In the genomic region with DNA sequence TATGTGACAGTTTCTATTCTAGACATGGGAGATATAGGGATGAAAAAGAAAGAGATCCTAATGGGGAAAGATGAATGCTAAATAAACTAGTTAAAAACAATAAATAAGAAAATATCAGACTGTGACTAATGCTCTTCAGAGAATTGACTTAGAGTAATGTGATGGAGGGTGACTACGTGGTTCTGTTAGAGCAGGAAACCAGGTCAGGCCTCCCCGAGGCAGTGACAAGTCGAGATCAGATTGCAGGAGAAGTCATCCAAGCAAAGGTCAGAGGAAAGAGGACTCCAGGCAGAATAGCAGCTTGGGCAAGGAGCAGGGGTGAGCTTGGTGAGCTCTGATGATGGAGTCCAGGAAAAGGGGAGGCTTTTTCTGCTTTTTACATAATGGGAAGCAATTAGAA, we compare ENCODE assay signal across 14 cellular contexts. TPM values are rescaled to one million over a fixed set of nuclear protein-coding genes. Genes with fewer than 3 reads are reported as not detected.
DNase-seq lines count a peak whose midpoint lies in the region; ATAC-seq, FAIRE-seq and TF ChIP-seq lines count a peak whose summit lies in the region.
"Had no signal": no experiment of that assay in that cellular context is flagged by ENCODE, and none has a peak within 500 bp of the region (broad histone marks: within the 10 kb centered on the region; RNA-seq: fewer than 3 reads in every experiment).

No MANE protein-coding gene starts in this region.

- no peaks in the 10 kb centered on the region for H4K20me1 ChIP-seq in PC-3 (ENCODE audit: low read length)
- H4K20me1 ChIP-seq in endothelial cell of umbilical vein (replicated peaks; ENCODE audit: control insufficient read depth, extremely low read depth, insufficient read depth, low read length) = no peaks in the 10 kb centered on the region

- TF ChIP-seq CTCF in PC-3 (conservative IDR thresholded peaks at IDR 0.05; ENCODE audit: low read depth, low read length) (no peak), endothelial cell of umbilical vein (IDR thresholded peaks at IDR 0.05; ENCODE audit: extremely low read depth in 1 of 2, insufficient read depth in 1 of 2, low read depth in 1 of 2, low read length in 2 of 2) (no peak)

- H2BK12ac ChIP-seq in neuronal stem cell (ENCODE audit: low read length) = no peak overlapping the region

- H3K18ac ChIP-seq in neuronal stem cell (ENCODE audit: low read length) = no peak overlapping the region

- no peak overlapping the region for H2BK120ac ChIP-seq in neuronal stem cell (ENCODE audit: low read depth, low read length)

- ATAC-seq in PC-3 (peak; percentile 29), GM21526 (IDR thresholded peaks at IDR 0.05; ENCODE audit: low FRiP score, unreplicated experiment) (no peak), GM18867 (IDR thresholded peaks at IDR 0.05; ENCODE audit: unreplicated experiment) (no peak)

- H2AK5ac ChIP-seq in neuronal stem cell (ENCODE audit: low read depth, low read length) = no peak overlapping the region

- H3K4me2 ChIP-seq in PC-3 (ENCODE audit: low read length) = peak overlapping the region; percentile 59
- peak overlapping the region; percentile 40 for H3K4me2 ChIP-seq in endothelial cell of umbilical vein (ENCODE audit: insufficient read depth, low read length)
- no peak overlapping the region for H3K4me2 ChIP-seq in neuronal stem cell (ENCODE audit: insufficient read depth, low read length, poor library complexity, severe bottlenecking)

- H3K9me2 ChIP-seq in PC-3 (replicated peaks; ENCODE audit: low read length) = no peaks in the 10 kb centered on the region

- no peak overlapping the region for H2BK15ac ChIP-seq in neuronal stem cell (ENCODE audit: low read length)

- POLR2A ChIA-PET in PC-3 (lab: Charles Lee; ENCODE audit: unreplicated experiment) (no interaction called here), endothelial cell of umbilical vein (lab: Charles Lee) (no interaction called here)

- H3K14ac ChIP-seq in neuronal stem cell (ENCODE audit: low read length) = no peak overlapping the region

- H3K4me1 ChIP-seq in ACC112 (ENCODE audit: control insufficient read depth, insufficient read depth, low read length, unreplicated experiment) = peaks cover 68% of the 10 kb centered on the region
- peaks cover 82% of the 10 kb centered on the region for H3K4me1 ChIP-seq in PC-3 (ENCODE audit: insufficient read depth, low read length)
- H3K4me1 ChIP-seq in endothelial cell of umbilical vein (ENCODE audit: control insufficient read depth, extremely low read depth, insufficient read depth, low read length) = peaks cover 74% of the 10 kb centered on the region
- H3K4me1 ChIP-seq in mucosa of stomach (ENCODE audit: control insufficient read depth, insufficient read depth, low read length) = peaks cover 89% of the 10 kb centered on the region
- peaks cover 0 to 2% of the 10 kb centered on the region in 2 donors for H3K4me1 ChIP-seq in neuronal stem cell (ENCODE audit: control insufficient read depth in 2 of 2, insufficient read depth in 1 of 2, low read depth in 1 of 2, low read length in 2 of 2)

- H3K4ac ChIP-seq in neuronal stem cell (ENCODE audit: low read length) = no peak overlapping the region

- dilution Hi-C loops in endothelial cell of umbilical vein (cut with MboI; ENCODE audit: extremely low pct_ligation_motif_present, low sequenced_read_pairs) = no loop called here

- no peak overlapping the region for H4K91ac ChIP-seq in neuronal stem cell (ENCODE audit: low read depth, low read length, poor library complexity)

- H3K9ac ChIP-seq in PC-3 (ENCODE audit: low read length) (peak overlapping the region; percentile 38; the same call in 1 of the 2 replicates), endothelial cell of umbilical vein (replicated peaks; ENCODE audit: extremely low read depth, insufficient read depth, low read length) (peak overlapping the region; percentile 88), mucosa of stomach (ENCODE audit: low read length) (peak overlapping the region; percentile 53), neuronal stem cell (ENCODE audit: low read depth, low read length, poor library complexity) (no peak overlapping the region)

- BruUV-seq in PC-3 (replicated peaks; lab: Mats Ljungman, UMichigan) (no TSS peak), endothelial cell of umbilical vein (replicated peaks; lab: Mats Ljungman, UMichigan) (no TSS peak)

- H3K36me3 ChIP-seq in ACC112 (ENCODE audit: insufficient read depth, low read length) (no peaks in the 10 kb centered on the region), PC-3 (ENCODE audit: low read depth, low read length) (no peaks in the 10 kb centered on the region), endothelial cell of umbilical vein (ENCODE audit: control insufficient read depth in 2 of 2, extremely low read depth in 1 of 2, insufficient read depth in 2 of 2, low read length in 2 of 2) (no peaks in the 10 kb centered on the region), mucosa of stomach (ENCODE audit: control insufficient read depth, insufficient read depth, low read length) (no peaks in the 10 kb centered on the region), neuronal stem cell (replicated peaks in 1 of 2; ENCODE audit: control insufficient read depth in 2 of 2, insufficient read depth in 2 of 2, low read length in 2 of 2) (no peaks in the 10 kb centered on the region)

- H2BK5ac ChIP-seq in neuronal stem cell (ENCODE audit: low read length) = no peak overlapping the region

- H3F3A ChIP-seq in PC-3 (ENCODE audit: low read length, unreplicated experiment) = no peaks in the 10 kb centered on the region

- H4K8ac ChIP-seq in neuronal stem cell (ENCODE audit: low read depth, low read length) = no peak overlapping the region

- peak; percentile 39 for TF ChIP-seq POLR2A in endothelial cell of umbilical vein (IDR thresholded peaks at IDR 0.05; ENCODE audit: low read depth, low read length)

- WGBS in neuronal stem cell (ENCODE audit: extremely low coverage in 2 of 2, insufficient read length in 2 of 2, insufficient replicate concordance in 1 of 2), 2 donors = no CpG with 5 or more reads among the region's 3 CpGs

- H3K4me3 ChIP-seq in ACC112 (ENCODE audit: low read depth, low read length) = peak overlapping the region; percentile 32; the same call in 1 of the 2 replicates
- no peak overlapping the region for H3K4me3 ChIP-seq in PC-3 (ENCODE audit: low read length)
- no peak overlapping the region for H3K4me3 ChIP-seq in endothelial cell of umbilical vein (replicated peaks in 1 of 3; ENCODE audit: insufficient read depth in 1 of 3, low read depth in 1 of 3, low read length in 3 of 3)
- H3K4me3 ChIP-seq in mucosa of stomach (ENCODE audit: low read length) = no peak overlapping the region
- H3K4me3 ChIP-seq in neuronal stem cell (ENCODE audit: low read length in 2 of 2) = no peak overlapping the region
- H3K4me3 ChIP-seq: dorsolateral prefrontal cortex had no signal

- H3K79me1 ChIP-seq in neuronal stem cell (ENCODE audit: low read depth, low read length) = no peaks in the 10 kb centered on the region

- peak; percentile 77 for FAIRE-seq in endothelial cell of umbilical vein (lab: Jason Lieb, UNC)
- FAIRE-seq: H1 had no signal

- no peaks in the 10 kb centered on the region for H3K9me1 ChIP-seq in endothelial cell of umbilical vein (replicated peaks; ENCODE audit: control insufficient read depth, extremely low read depth, insufficient read depth, low read length)

- no peaks in the 10 kb centered on the region for H3K27me3 ChIP-seq in ACC112 (ENCODE audit: insufficient read depth, low read length)
- no peaks in the 10 kb centered on the region for H3K27me3 ChIP-seq in PC-3 (ENCODE audit: low read length)
- H3K27me3 ChIP-seq in endothelial cell of umbilical vein (ENCODE audit: control insufficient read depth in 2 of 2, insufficient read depth in 2 of 2, low read length in 2 of 2) = no peaks in the 10 kb centered on the region
- H3K27me3 ChIP-seq in mucosa of stomach (ENCODE audit: control insufficient read depth, insufficient read depth, low read length) = no peaks in the 10 kb centered on the region
- H3K27me3 ChIP-seq in neuronal stem cell (ENCODE audit: control insufficient read depth in 3 of 3, insufficient read depth in 3 of 3, low read depth in 1 of 3, low read length in 3 of 3) = no peaks in the 10 kb centered on the region
- H3K27me3 ChIP-seq: dorsolateral prefrontal cortex had no signal

- peak overlapping the region; percentile 97 for H3K27ac ChIP-seq in ACC112 (ENCODE audit: low read depth, low read length)
- peak overlapping the region; percentile 90 for H3K27ac ChIP-seq in PC-3 (ENCODE audit: low read length)
- peak overlapping the region; percentile 95 for H3K27ac ChIP-seq in endothelial cell of umbilical vein (ENCODE audit: insufficient read depth, low read depth, low read length)
- no peak overlapping the region for H3K27ac ChIP-seq in neuronal stem cell (replicated peaks; ENCODE audit: low read length)
- no peak overlapping the region for H3K27ac ChIP-seq in substantia nigra (ENCODE audit: low read depth, low read length, poor library complexity, severe bottlenecking)
- H3K27ac ChIP-seq: dorsolateral prefrontal cortex had no signal

- H3K79me2 ChIP-seq in ACC112 (ENCODE audit: control insufficient read depth, insufficient read depth, low read length, unreplicated experiment) (peaks cover 2% of the 10 kb centered on the region), PC-3 (ENCODE audit: low read length) (no peaks in the 10 kb centered on the region), endothelial cell of umbilical vein (ENCODE audit: control insufficient read depth, insufficient read depth, low read length) (no peaks in the 10 kb centered on the region)

- CTCF ChIA-PET in PC-3 (lab: Charles Lee) = no interaction called here
- CTCF ChIA-PET in endothelial cell of umbilical vein (lab: Charles Lee) = interaction anchor here (1.1 to 9.0 kb wide), 5 partner anchors 12 to 117 kb away, joined by 3 to 56 read pairs (median 6); no protein-coding TSS in a partner anchor

- intact Hi-C loops in PC-3 (cut with micrococcal nuclease) = no loop called here
- intact Hi-C loops in endothelial cell of umbilical vein (cut with micrococcal nuclease) = loop anchor here (5.0 kb wide), 1 partner anchor 70 kb away; no protein-coding TSS in a partner anchor

- H3K9me3 ChIP-seq in PC-3 (ENCODE audit: low read length) = no peaks in the 10 kb centered on the region
- no peaks in the 10 kb centered on the region for H3K9me3 ChIP-seq in endothelial cell of umbilical vein (replicated peaks; ENCODE audit: control insufficient read depth, insufficient read depth, low read length)
- no peaks in the 10 kb centered on the region for H3K9me3 ChIP-seq in mucosa of stomach (ENCODE audit: control insufficient read depth, low read length)
- H3K9me3 ChIP-seq in neuronal stem cell (replicated peaks in 1 of 2; ENCODE audit: control insufficient read depth in 2 of 2, insufficient read depth in 1 of 2, low read depth in 1 of 2, low read length in 2 of 2) = no peaks in the 10 kb centered on the region

- peak; percentile 75 for DNase-seq in PC-3
- DNase-seq in endothelial cell of umbilical vein (ENCODE audit: low read depth, low spot score) = peak; percentile 78
- no peak for DNase-seq in neuronal stem cell (ENCODE audit: low spot score)
- no peak for DNase-seq in substantia nigra (lab: John Stamatoyannopoulos, UW)
- DNase-seq: activated gamma-delta T cell treated with Interleukin-2 at 50 U/mL for 16 hours, dorsolateral prefrontal cortex, GF-D8, NCI-H1092, NCI-H748 treated with DMSO at 0.1 percent for 48 hours had no signal

- H2AFZ ChIP-seq in ACC112 (ENCODE audit: low read length, unreplicated experiment) (no peak overlapping the region), PC-3 (ENCODE audit: low read length) (no peak overlapping the region), endothelial cell of umbilical vein (ENCODE audit: low read depth, low read length) (no peak overlapping the region), neuronal stem cell (ENCODE audit: low read length) (no peak overlapping the region)

- H3K23ac ChIP-seq in neuronal stem cell (ENCODE audit: low read depth, low read length, poor library complexity) = no peak overlapping the region

RNA-seq across cellular contexts. Expression of a gene that starts 27.2 kb away (rescaled TPM):
- total RNA-seq in PC-3 (2014; rRNA removed) (7.2 and 7.3 TPM in 2 replicates), endothelial cell of umbilical vein (not detected in 2 replicates)
- polyA plus RNA-seq in endothelial cell of umbilical vein = 0.03 and 0.05 TPM in 2 replicates
- polyA plus RNA-seq in endothelial cell of umbilical vein (2011; cell fraction: cytosol; rRNA removed) = 0.03 and 0.04 TPM in 2 replicates
- 0.11 and 0.13 TPM in 2 replicates for polyA plus RNA-seq in endothelial cell of umbilical vein (2011; cell fraction: nucleus; rRNA removed)
- 0.05 TPM in 2 replicates for polyA plus RNA-seq in endothelial cell of umbilical vein (2012)
- polyA minus RNA-seq in endothelial cell of umbilical vein = not detected in 2 replicates
- polyA minus RNA-seq in endothelial cell of umbilical vein (2011; cell fraction: cytosol; rRNA and poly(A)+ RNA removed) = not detected
- 0.14 TPM in 1 of 2 replicates, not detected in the other for polyA minus RNA-seq in endothelial cell of umbilical vein (2011; cell fraction: nucleus; rRNA and poly(A)+ RNA removed)
- not detected for polyA plus RNA-seq in neuronal stem cell (2013, experiment 1 of 2)
- polyA plus RNA-seq in neuronal stem cell (2013, experiment 2 of 2) = not detected
- total RNA-seq: dorsolateral prefrontal cortex, H1 had no signal
- polyA plus RNA-seq: H1 had no signal

Comparison
In these comparisons a context has a peak if more than half of its experiments do, and no peak if none do; other contexts are left out.
1. H3K27ac ChIP-seq: peak in ACC112 (single experiment), PC-3 (single experiment) and endothelial cell of umbilical vein (single experiment); none in neuronal stem cell (single experiment) and substantia nigra (single experiment).
2. DNase-seq: peak in PC-3 (single experiment) and endothelial cell of umbilical vein (single experiment); none in neuronal stem cell (single experiment) and substantia nigra (0 of 49).